In genomic region chr1:97943354-97943753, GRCh38 we compare ENCODE assay signal across 11 cellular contexts. TPM values are rescaled to one million over a fixed set of nuclear protein-coding genes. Genes with fewer than 3 reads are reported as not detected.
A peak's percentile ranks its signal among the peaks of the same experiment; 100 is the strongest.
DNase-seq lines count a peak whose midpoint lies in the region; ATAC-seq and TF ChIP-seq lines count a peak whose summit lies in the region.
"Had no signal": no experiment of that assay in that cellular context is flagged by ENCODE, and none has a peak within 500 bp of the region (broad histone marks: within the 10 kb centered on the region; RNA-seq: fewer than 3 reads in every experiment).

No MANE protein-coding gene starts in this region.

- peak overlapping the region; percentile 4; the same call in 1 of the 2 replicates for H2BK20ac ChIP-seq in IMR-90 (ENCODE audit: low read depth, low read length)

- no peak overlapping the region for H2AK9ac ChIP-seq in IMR-90 (replicated peaks; ENCODE audit: low read depth, low read length, poor library complexity)

- peak overlapping the region; percentile 27; the same call in 1 of the 2 replicates for H4K91ac ChIP-seq in IMR-90 (ENCODE audit: insufficient read depth, low read depth, low read length)

- H3K23ac ChIP-seq in IMR-90 (ENCODE audit: low read depth, low read length) = no peak overlapping the region

- dilution Hi-C loops in IMR-90 (cut with HindIII; ENCODE audit: low sequenced_read_pairs, unreplicated experiment) = no loop called here

- H3K27ac ChIP-seq in IMR-90 (ENCODE audit: insufficient read depth, low read length) (peak overlapping the region; percentile 20; the same call in 1 of the 2 replicates), endodermal cell (ENCODE audit: low read depth, low read length) (no peak overlapping the region)

- H3K36me3 Mint-ChIP-seq in natural killer cell (no peaks in the 10 kb centered on the region), endodermal cell (ENCODE audit: low read depth) (no peaks in the 10 kb centered on the region)

- H3K9me3 Mint-ChIP-seq in natural killer cell (no peaks in the 10 kb centered on the region), endodermal cell (no peaks in the 10 kb centered on the region)

- H3K4me1 ChIP-seq in IMR-90 (ENCODE audit: control insufficient read depth, insufficient read depth, low read length) = peaks cover 4% of the 10 kb centered on the region
- H3K4me1 ChIP-seq in endodermal cell (ENCODE audit: control insufficient read depth, insufficient read depth, low read length) = no peaks in the 10 kb centered on the region

- peak overlapping the region; percentile 4 for H2AFZ ChIP-seq in IMR-90 (replicated peaks; ENCODE audit: low read length, poor library complexity)

- no peak overlapping the region; the same call in 1 of the 2 replicates for H3K14ac ChIP-seq in IMR-90 (replicated peaks; ENCODE audit: low read depth, low read length)

- peak overlapping the region; percentile 1 for H2BK5ac ChIP-seq in IMR-90 (ENCODE audit: low read depth, low read length, poor library complexity, severe bottlenecking)

- POLR2A ChIA-PET in IMR-90 (lab: Charles Lee; ENCODE audit: unreplicated experiment) = no interaction called here

- peak overlapping the region; percentile 25 to 49; a peak in 3 of 4 replicates for H4K8ac ChIP-seq in IMR-90 (ENCODE audit: low read depth in 2 of 2, low read length in 2 of 2)

- peak overlapping the region; percentile 50; the same call in 1 of the 3 replicates for H2BK15ac ChIP-seq in IMR-90 (ENCODE audit: low read depth, low read length)

- H3K36me3 ChIP-seq in IMR-90 (ENCODE audit: control insufficient read depth, insufficient read depth, low read length) = no peaks in the 10 kb centered on the region
- H3K36me3 ChIP-seq in endodermal cell (ENCODE audit: control insufficient read depth, insufficient read depth, low read length) = no peaks in the 10 kb centered on the region

- peak overlapping the region; percentile 66 for H3K4me2 ChIP-seq in IMR-90 (ENCODE audit: low read depth, low read length)

- H3K79me1 ChIP-seq in IMR-90 (ENCODE audit: low read depth in 1 of 2, low read length in 2 of 2) = no peaks in the 10 kb centered on the region

- H4K20me1 ChIP-seq in IMR-90 (ENCODE audit: insufficient read depth, low read length) = no peaks in the 10 kb centered on the region

- DNase-seq in COLO829 (ENCODE audit: low spot score) (peak; percentile 29), IMR-90 (peak; percentile 78), dermis microvascular lymphatic vessel endothelial cell (ENCODE audit: low read depth in 2 of 2) (peak; percentile 12 to 83), natural killer cell (no peak), endodermal cell (no peak), GM10266 (ENCODE audit: extremely low spot score) (no peak)
- DNase-seq: activated CD8-positive, alpha-beta memory T cell treated with anti-CD3 and anti-CD28 coated beads for 24 hours; effector CD8-positive, alpha-beta T cell; NCI-H2029; NK-92 treated with Interleukin-12 subunit alpha and Interleukin-12 subunit beta, amount 100 ng/mL, for 24 hours had no signal

- H3K4me1 Mint-ChIP-seq in natural killer cell (peaks cover 15 to 24% of the 10 kb centered on the region in 2 donors), endodermal cell (peaks cover 13% of the 10 kb centered on the region)

- H3K9me1 ChIP-seq in IMR-90 (ENCODE audit: insufficient read depth, low read length) = no peaks in the 10 kb centered on the region

- no peak overlapping the region for H3K27ac Mint-ChIP-seq in natural killer cell
- H3K27ac Mint-ChIP-seq in endodermal cell = no peak overlapping the region

- TF ChIP-seq RAD21 in IMR-90 (IDR thresholded peaks at IDR 0.05; ENCODE audit: low read length) = no peak

- in situ Hi-C loops in IMR-90 (cut with MboI; ENCODE audit: low sequenced_read_pairs) = no loop called here

- H3K27me3 ChIP-seq in IMR-90 (ENCODE audit: control insufficient read depth, insufficient read depth, low read length) (no peaks in the 10 kb centered on the region), endodermal cell (ENCODE audit: control insufficient read depth, insufficient read depth, low read length, poor library complexity, severe bottlenecking) (no peaks in the 10 kb centered on the region)

- H2BK120ac ChIP-seq in IMR-90 (ENCODE audit: low read depth, low read length) = peak overlapping the region; percentile 70

- peak overlapping the region; percentile 2; the same call in 1 of the 2 replicates for H3K56ac ChIP-seq in IMR-90 (ENCODE audit: extremely low read depth, insufficient read depth, low read length)

- ATAC-seq in IMR-90 (ENCODE audit: low read depth) (peak; percentile 83), natural killer cell (no peak), GM21786 (IDR thresholded peaks at IDR 0.05; ENCODE audit: unreplicated experiment) (no peak)

- peak overlapping the region; percentile 59; the same call in 1 of the 2 replicates for H4K5ac ChIP-seq in IMR-90 (ENCODE audit: low read depth, low read length)

- H3K9ac ChIP-seq in IMR-90 (ENCODE audit: low read depth, low read length) = no peak overlapping the region
- no peak overlapping the region for H3K9ac ChIP-seq in endodermal cell (ENCODE audit: extremely low read depth, low read length, poor library complexity, severe bottlenecking)

- H3K27me3 Mint-ChIP-seq in natural killer cell (ENCODE audit: low read depth in 2 of 2) (peaks cover 2 to 8% of the 10 kb centered on the region in 2 donors), endodermal cell (ENCODE audit: insufficient read depth) (no peaks in the 10 kb centered on the region)

- TF ChIP-seq POLR2A in IMR-90 (IDR thresholded peaks at IDR 0.05; ENCODE audit: low read depth, low read length) = no peak

- no peak for TF ChIP-seq CTCF in IMR-90 (conservative IDR thresholded peaks at IDR 0.05; ENCODE audit: low read depth, low read length)
- TF ChIP-seq CTCF in natural killer cell (IDR thresholded peaks at IDR 0.05) = no peak
- TF ChIP-seq CTCF in endodermal cell (conservative IDR thresholded peaks at IDR 0.05) = no peak
- no peak for TF ChIP-seq CTCF in GM10266 (IDR thresholded peaks at IDR 0.05; ENCODE audit: control insufficient read depth, insufficient read depth, low read depth, missing control alignments)

- CTCF ChIA-PET in IMR-90 (lab: Yijun Ruan, JAX) = interaction anchor here (0.7 to 0.9 kb wide), 3 partner anchors 138 to 1128 kb away, joined by 3 read pairs; no protein-coding TSS in a partner anchor

- peak overlapping the region; percentile 49 for H3K4me3 Mint-ChIP-seq in natural killer cell
- no peak overlapping the region for H3K4me3 Mint-ChIP-seq in endodermal cell

- no CpG with 5 or more reads among the region's 4 CpGs for whole genome bisulfite sequencing in IMR-90 (ENCODE audit: extremely low coverage in 2 of 2, insufficient read length in 1 of 2), 2 experiments
- WGBS in endodermal cell (ENCODE audit: insufficient coverage in 1 of 2, insufficient read length in 1 of 2), 2 experiments = 91 to 94% methylated on average over 3 to 4 of the region's 4 CpGs

- no peaks in the 10 kb centered on the region for H3K9me3 ChIP-seq in IMR-90 (ENCODE audit: control insufficient read depth, insufficient read depth, low read length)
- H3K9me3 ChIP-seq in endodermal cell (ENCODE audit: control insufficient read depth, low read length) = no peaks in the 10 kb centered on the region

- no peak overlapping the region for H2AK5ac ChIP-seq in IMR-90 (ENCODE audit: low read depth, low read length)

- H3K18ac ChIP-seq in IMR-90 (ENCODE audit: low read depth, low read length) = peak overlapping the region; percentile 74; the same call in 1 of the 2 replicates

- H3K4me3 ChIP-seq in IMR-90 (ENCODE audit: insufficient read depth, low read depth, low read length) = no peak overlapping the region
- no peak overlapping the region for H3K4me3 ChIP-seq in endodermal cell (ENCODE audit: low read length)

- H3K4ac ChIP-seq in IMR-90 (ENCODE audit: low read depth, low read length) = peak overlapping the region; percentile 51; the same call in 1 of the 2 replicates

- intact Hi-C loops in IMR-90 (cut with micrococcal nuclease) (loop anchor here (5.0 kb wide), 1 partner anchor 34 kb away; no protein-coding TSS in a partner anchor), natural killer cell (cut with micrococcal nuclease) (no loop called here)

- BruUV-seq in IMR-90 (replicated peaks; lab: Mats Ljungman, UMichigan) = no TSS peak

TF ChIP-seq in IMR-90, 13 proteins besides CTCF, POLR2A, EP300 and RAD21 (continues in another document):
- TF ChIP-seq USF2 (IDR thresholded peaks at IDR 0.05; ENCODE audit: low read depth, low read length) (no peak), CHD1 (IDR thresholded peaks at IDR 0.05; ENCODE audit: low read depth, low read length) (no peak), SMC3 (IDR thresholded peaks at IDR 0.05; ENCODE audit: low read depth, low read length) (no peak), MAZ (IDR thresholded peaks at IDR 0.05; ENCODE audit: borderline replicate concordance, low read depth, low read length) (no peak), FOS (IDR thresholded peaks at IDR 0.05; ENCODE audit: low read depth, low read length) (no peak), BHLHE40 (IDR thresholded peaks at IDR 0.05; ENCODE audit: low read depth, low read length) (no peak), MXI1 (IDR thresholded peaks at IDR 0.05; ENCODE audit: borderline replicate concordance, low read depth, low read length) (no peak), CEBPB (IDR thresholded peaks at IDR 0.05; ENCODE audit: low read depth, low read length) (no peak), RCOR1 (IDR thresholded peaks at IDR 0.05; ENCODE audit: insufficient replicate concordance, low read length) (no peak)

RNA-seq across cellular contexts. Expression of gene DPYD, which starts 22.5 kb away (rescaled TPM):
- total RNA-seq in IMR-90 (2012; rRNA removed) = 47.3 and 58.3 TPM in 2 replicates
- polyA plus RNA-seq in IMR-90 (2012; rRNA removed) = 7.2 and 9.3 TPM in 2 replicates
- polyA plus RNA-seq in IMR-90 (2012; cell fraction: cytosol; rRNA removed) = 2.6 and 4.4 TPM in 2 replicates
- 1.5 and 8.5 TPM in 2 replicates for polyA plus RNA-seq in IMR-90 (2012; cell fraction: nucleus; rRNA removed; ENCODE audit: low replicate concordance)
- 12.6 and 15.2 TPM in 2 replicates for total RNA-seq in dermis microvascular lymphatic vessel endothelial cell
- 10 to 100 TPM; 56.6 to 66.7 (median 56.9) TPM for total RNA-seq in natural killer cell
- 10 to 100 TPM in 1 of 2 donors, 1 to 10 TPM in 1; 9.2 to 17.5 TPM for total RNA-seq in endodermal cell
- polyA plus RNA-seq in endodermal cell (2013, experiment 1 of 2) = 4.2 TPM
- polyA plus RNA-seq in endodermal cell (2013, experiment 2 of 2) = 4.9 TPM

Comparison
In these comparisons a context has a peak if more than half of its experiments do, and no peak if none do; other contexts are left out.
1. DNase-seq: peak in COLO829 (single experiment), IMR-90 (single experiment) and dermis microvascular lymphatic vessel endothelial cell (2 of 2); none in natural killer cell (single experiment), endodermal cell (single experiment) and GM10266 (single experiment).